8 cellular contexts compared by ENCODE assay signal in the genomic region with DNA sequence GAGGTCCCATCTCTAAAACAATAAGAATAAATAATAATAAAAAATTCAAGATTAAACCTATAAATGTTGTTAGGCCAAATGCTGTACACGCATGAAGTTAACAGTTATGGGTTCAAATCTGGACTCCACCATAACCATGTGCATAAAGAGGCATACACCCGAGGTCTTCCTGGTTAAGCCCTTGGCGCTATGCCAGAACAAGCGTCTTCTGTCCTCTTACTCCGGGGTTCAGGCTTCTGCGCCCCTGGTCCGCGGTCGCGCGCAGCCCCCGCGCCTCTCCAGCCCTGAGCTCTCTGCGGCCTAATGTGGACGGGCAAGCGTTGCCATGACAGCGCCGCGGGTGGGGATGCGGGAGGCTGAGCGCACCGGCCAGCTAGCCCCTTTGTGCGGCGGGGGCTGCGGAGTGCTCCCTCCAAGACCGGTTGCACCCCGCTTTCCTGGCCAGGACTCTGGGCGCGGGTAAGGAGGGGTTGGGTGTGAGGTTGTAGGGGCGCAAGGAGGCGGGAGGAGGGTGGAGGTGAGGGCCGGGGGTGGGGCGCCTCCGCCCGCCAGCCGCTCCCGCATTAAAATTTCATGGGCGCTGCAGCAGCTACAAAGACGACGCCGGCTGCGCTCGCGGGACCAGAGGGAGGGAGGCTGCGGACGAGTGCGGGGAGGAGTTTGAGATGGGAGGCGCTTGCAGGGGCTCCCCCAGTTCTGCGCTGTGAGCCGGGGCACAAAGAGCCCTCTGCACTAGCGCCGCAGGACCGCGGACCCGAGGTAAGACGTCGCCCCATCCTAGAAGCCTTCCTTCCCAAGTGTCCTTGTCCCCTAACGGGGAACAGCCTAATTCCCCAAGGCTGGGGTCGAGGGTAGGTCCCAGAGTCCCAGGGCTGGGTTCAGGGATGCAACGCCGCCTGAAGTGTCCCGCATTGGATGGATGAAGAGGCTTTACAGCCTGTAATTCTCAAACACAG. TPM values are rescaled to one million over a fixed set of nuclear protein-coding genes. Genes with fewer than 3 reads are reported as not detected.
DNase-seq lines count a peak whose midpoint lies in the region; ATAC-seq and TF ChIP-seq lines count a peak whose summit lies in the region.

Gene MIAT (plus strand): TSS at position 693 of the 956 bp plus-strand sequence.

- H3K27me3 Mint-ChIP-seq in activated naive CD8-positive, alpha-beta T cell treated with anti-CD3 and anti-CD28 coated beads, Interleukin-2, amount 50 U/mL, for 24 hours, result peaks cover 14% of the 10 kb centered on the region

- H3K4me3 ChIP-seq in A673 (ENCODE audit: low read depth, low read length, poor library complexity, severe bottlenecking), result peak within 1 kb of the TSS; percentile 54
- peak within 1 kb of the TSS; percentile 44; the same call in 1 of the 2 replicates for H3K4me3 ChIP-seq in iPS DF 6.9 (ENCODE audit: low read length)

- no peaks in the 10 kb centered on the region for H3K9me3 ChIP-seq in A673 (ENCODE audit: low read depth, low read length, poor library complexity, severe bottlenecking)
- H3K9me3 ChIP-seq in iPS DF 6.9 (ENCODE audit: control insufficient read depth, insufficient read depth, low read length), result no peaks in the 10 kb centered on the region

- H3K4me3 Mint-ChIP-seq in activated naive CD8-positive, alpha-beta T cell treated with anti-CD3 and anti-CD28 coated beads, Interleukin-2, amount 50 U/mL, for 24 hours, result peak within 1 kb of the TSS; percentile 84

- H3K4me1 ChIP-seq in A673 (ENCODE audit: insufficient read depth, low read length, poor library complexity, severe bottlenecking) (peaks cover 22% of the 10 kb centered on the region), iPS DF 6.9 (ENCODE audit: control insufficient read depth, insufficient read depth, low read length) (peaks cover 1% of the 10 kb centered on the region; the same call in 1 of the 2 replicates)

- POLR2A ChIA-PET in A673 (lab: Charles Lee; ENCODE audit: low non-redundant PET) (interaction anchor here (0.7 kb wide), 1 partner anchor 229 kb away, joined by 7 read pairs; no protein-coding TSS in a partner anchor), RWPE1 (lab: Yijun Ruan, JAX; ENCODE audit: low non-redundant PET) (no interaction called here)

- H3K27me3 ChIP-seq in A673 (replicated peaks; ENCODE audit: insufficient read depth, low read depth, low read length, poor library complexity) (no peaks in the 10 kb centered on the region), iPS DF 6.9 (ENCODE audit: control insufficient read depth, insufficient read depth, low read length) (no peaks in the 10 kb centered on the region; the same call in 1 of the 2 replicates)

- TF ChIP-seq CTCF in A673 (conservative IDR thresholded peaks at IDR 0.05; ENCODE audit: low read depth, low read length) (no peak), RWPE1 (conservative IDR thresholded peaks at IDR 0.05; ENCODE audit: low read depth) (no peak)

- BruUV-seq in A673 (replicated peaks; lab: Mats Ljungman, UMichigan), result no TSS peak

- H3K27ac ChIP-seq in A673 (ENCODE audit: low read depth, low read length, poor library complexity, severe bottlenecking) (no peak within 1 kb of the TSS), RWPE1 (peak within 1 kb of the TSS; percentile 65), iPS DF 6.9 (ENCODE audit: low read length) (no peak within 1 kb of the TSS)

- no CpG with 5 or more reads among the region's 62 CpGs for WGBS in iPS DF 6.9 (ENCODE audit: insufficient coverage, insufficient read length)

- H3K4me1 Mint-ChIP-seq in activated naive CD8-positive, alpha-beta T cell treated with anti-CD3 and anti-CD28 coated beads, Interleukin-2, amount 50 U/mL, for 24 hours, result peaks cover 30% of the 10 kb centered on the region

- peak within 1 kb of the TSS; percentile 73 for H3K27ac Mint-ChIP-seq in activated naive CD8-positive, alpha-beta T cell treated with anti-CD3 and anti-CD28 coated beads, Interleukin-2, amount 50 U/mL, for 24 hours

- peak; percentile 58 for ATAC-seq in GM19372 (IDR thresholded peaks at IDR 0.05; ENCODE audit: low read depth, unreplicated experiment)
- ATAC-seq in activated naive CD8-positive, alpha-beta T cell treated with anti-CD3 and anti-CD28 coated beads, Interleukin-2, amount 50 U/mL, for 24 hours, result peak; percentile 64

- no peaks in the 10 kb centered on the region for H3K36me3 Mint-ChIP-seq in activated naive CD8-positive, alpha-beta T cell treated with anti-CD3 and anti-CD28 coated beads, Interleukin-2, amount 50 U/mL, for 24 hours (ENCODE audit: low read depth)

- CTCF ChIA-PET in A673 (lab: Charles Lee) (no interaction called here), RWPE1 (lab: Yijun Ruan, JAX) (no interaction called here)

- H3K36me3 ChIP-seq in A673 (ENCODE audit: insufficient read depth, low read length, poor library complexity, severe bottlenecking), result no peaks in the 10 kb centered on the region
- H3K36me3 ChIP-seq in iPS DF 6.9 (ENCODE audit: control insufficient read depth, insufficient read depth, low read length), result no peaks in the 10 kb centered on the region

- intact Hi-C loops in A673 (cut with micrococcal nuclease; ENCODE audit: unreplicated experiment), result no loop called here

- DNase-seq in A673 (ENCODE audit: low spot score), result peak; percentile 46
- no peak for DNase-seq in RWPE1 (ENCODE audit: low spot score)
- peak; percentile 73 for DNase-seq in activated naive CD8-positive, alpha-beta T cell treated with anti-CD3 and anti-CD28 coated beads, Interleukin-2, amount 50 U/mL, for 24 hours
- no peak for DNase-seq in iPS DF 6.9 (ENCODE audit: low read depth, low spot score)
- DNase-seq in stimulated activated CD4-positive, alpha-beta T cell treated with anti-CD3 and anti-CD28 coated beads, Interleukin-15, amount 100 ng/mL, for 24 hours, result peak; percentile 80
- no peak for DNase-seq in NOMO-1 treated with dmso at 0.1 percent for 144 hours (lab: John Stamatoyannopoulos, UW; ENCODE audit: unreplicated experiment)
- DNase-seq in islet precursor cell, result no peak

- no peaks in the 10 kb centered on the region for H3K9me3 Mint-ChIP-seq in activated naive CD8-positive, alpha-beta T cell treated with anti-CD3 and anti-CD28 coated beads, Interleukin-2, amount 50 U/mL, for 24 hours

RNA-seq across cellular contexts. Expression of gene MIAT, which starts in this region (rescaled TPM):
- total RNA-seq in A673 (2021), result 6.2 and 6.8 TPM in 2 replicates

Comparison
In these comparisons a context has a peak if more than half of its experiments do, and no peak if none do; other contexts are left out.
1. DNase-seq: peak in A673 (single experiment), activated naive CD8-positive, alpha-beta T cell treated with anti-CD3 and anti-CD28 coated beads, Interleukin-2, amount 50 U/mL, for 24 hours (single experiment) and stimulated activated CD4-positive, alpha-beta T cell treated with anti-CD3 and anti-CD28 coated beads, Interleukin-15, amount 100 ng/mL, for 24 hours (single experiment); none in RWPE1 (single experiment), iPS DF 6.9 (single experiment), NOMO-1 treated with dmso at 0.1 percent for 144 hours (single experiment) and islet precursor cell (single experiment).